8 cellular contexts compared by ENCODE assay signal in genomic region chr12:105083551-105084105, GRCh38. TPM values are rescaled to one million over a fixed set of nuclear protein-coding genes. Genes with fewer than 3 reads are reported as not detected.
A peak's percentile ranks its signal among the peaks of the same experiment; 100 is the strongest.
DNase-seq lines count a peak whose midpoint lies in the region; ATAC-seq and TF ChIP-seq lines count a peak whose summit lies in the region.

No MANE protein-coding gene starts in this region.

- H3K9me3 Mint-ChIP-seq in GM23338, result peaks cover 4% of the 10 kb centered on the region; the same call in 1 of the 3 replicates

- H3K4me3 Mint-ChIP-seq in GM23338, result peak overlapping the region; percentile 87

- H3K27ac ChIP-seq in GM23338 (ENCODE audit: low read depth) (no peak overlapping the region), OCI-LY3 (ENCODE audit: low read length) (no peak overlapping the region)

- DNase-seq in CD1c-positive myeloid dendritic cell (ENCODE audit: extremely low spot score) (peak; percentile 69), GM23338 (ENCODE audit: low spot score) (peak; percentile 37), cerebellar cortex (ENCODE audit: low spot score) (peak; percentile 69), kidney epithelial cell (ENCODE audit: low read depth) (no peak), T-helper 9 cell (no peak)
- DNase-seq in stimulated activated CD8-positive, alpha-beta memory T cell treated with anti-CD3 and anti-CD28 coated beads, Interleukin-4, amount 100 ng/mL, for 48 hours, result peak; percentile 34

- no peaks in the 10 kb centered on the region for H3K9me2 ChIP-seq in GM23338 (ENCODE audit: insufficient read depth)

- H3K4me1 Mint-ChIP-seq in GM23338, result peaks cover 20% of the 10 kb centered on the region

- H3K9ac ChIP-seq in OCI-LY3 (ENCODE audit: low read length), result peak overlapping the region; percentile 66

- peaks cover 7% of the 10 kb centered on the region for H3K27me3 Mint-ChIP-seq in GM23338 (ENCODE audit: insufficient read depth, low read depth, poor library complexity)

- H3K79me2 ChIP-seq in GM23338 (replicated peaks; ENCODE audit: insufficient read depth) (peaks cover 6% of the 10 kb centered on the region; the same call in 1 of the 2 replicates), OCI-LY3 (ENCODE audit: low read length) (no peaks in the 10 kb centered on the region)

- H3K4me3 ChIP-seq in GM23338 (peak overlapping the region; percentile 83), OCI-LY3 (ENCODE audit: low read length) (peak overlapping the region; percentile 77), kidney epithelial cell (ENCODE audit: low read depth, low read length) (peak overlapping the region; percentile 25)

- H3K27me3 ChIP-seq in GM23338 (ENCODE audit: insufficient read depth) (no peaks in the 10 kb centered on the region), OCI-LY3 (ENCODE audit: low read depth, low read length) (peaks cover 2% of the 10 kb centered on the region; the same call in 1 of the 2 replicates), kidney epithelial cell (ENCODE audit: control insufficient read depth, insufficient read depth, low read length) (no peaks in the 10 kb centered on the region)

- peak; percentile 26 for ATAC-seq in GM23338
- ATAC-seq in HG02970 (IDR thresholded peaks at IDR 0.05; ENCODE audit: low FRiP score, unreplicated experiment), result no peak

- peaks cover 5% of the 10 kb centered on the region; the same call in 1 of the 2 replicates for H3F3A ChIP-seq in GM23338 (replicated peaks; ENCODE audit: low read depth)

- H2AFZ ChIP-seq in GM23338 (peak overlapping the region; percentile 96), OCI-LY3 (ENCODE audit: low read depth, low read length) (peak overlapping the region; percentile 28)

- TF ChIP-seq CTCF in GM23338 (conservative IDR thresholded peaks at IDR 0.05; ENCODE audit: low read depth in 2 of 2) (no peak), OCI-LY3 (IDR thresholded peaks at IDR 0.05; ENCODE audit: low read depth, low read length) (no peak), kidney epithelial cell (IDR thresholded peaks at IDR 0.05; ENCODE audit: insufficient read depth, low read length, poor library complexity, severe bottlenecking) (no peak)

- H3K4me2 ChIP-seq in GM23338 (peak overlapping the region; percentile 98), OCI-LY3 (ENCODE audit: low read length) (peak overlapping the region; percentile 76)

- H3K9me3 ChIP-seq in OCI-LY3 (ENCODE audit: insufficient read depth, low read length), result 0 out of 2 replicates have a peak, but pooled peaks cover 3% of the 10 kb centered on the region

- peak overlapping the region; percentile 93 for H3K27ac Mint-ChIP-seq in GM23338

- H4K20me1 ChIP-seq in GM23338 (replicated peaks; ENCODE audit: insufficient read depth) (no peaks in the 10 kb centered on the region), OCI-LY3 (ENCODE audit: insufficient read depth, low read length) (no peaks in the 10 kb centered on the region)

- no peaks in the 10 kb centered on the region for H3K36me3 ChIP-seq in GM23338 (ENCODE audit: insufficient read depth)
- H3K36me3 ChIP-seq in OCI-LY3 (replicated peaks; ENCODE audit: low read depth, low read length), result no peaks in the 10 kb centered on the region
- H3K36me3 ChIP-seq in kidney epithelial cell (ENCODE audit: control insufficient read depth, insufficient read depth, low read length), result no peaks in the 10 kb centered on the region

- H3K36me3 Mint-ChIP-seq in GM23338 (ENCODE audit: low read depth), result no peaks in the 10 kb centered on the region; the same call in 2 of the 3 replicates

- H3K4me1 ChIP-seq in GM23338 (ENCODE audit: insufficient read depth) (peaks cover 15% of the 10 kb centered on the region), OCI-LY3 (ENCODE audit: low read length) (peaks cover 5% of the 10 kb centered on the region; the same call in 1 of the 2 replicates)

TF ChIP-seq in GM23338, 12 proteins besides CTCF, POLR2A, EP300 and RAD21 (continues in another document):
- TF ChIP-seq EZH2phosphoT487 (IDR thresholded peaks at IDR 0.05; ENCODE audit: unreplicated experiment), result no peak
- TF ChIP-seq ZNF331 (CRISPR knock-in tag; IDR thresholded peaks at IDR 0.05; ENCODE audit: low read depth), result no peak
- TF ChIP-seq ETS1 (IDR thresholded peaks at IDR 0.05), result no peak
- TF ChIP-seq ZNF114 (CRISPR knock-in tag; IDR thresholded peaks at IDR 0.05), result no peak
- no peak for TF ChIP-seq EZH2 (IDR thresholded peaks at IDR 0.05; ENCODE audit: low read depth, unreplicated experiment)
- TF ChIP-seq, protein P1, sequence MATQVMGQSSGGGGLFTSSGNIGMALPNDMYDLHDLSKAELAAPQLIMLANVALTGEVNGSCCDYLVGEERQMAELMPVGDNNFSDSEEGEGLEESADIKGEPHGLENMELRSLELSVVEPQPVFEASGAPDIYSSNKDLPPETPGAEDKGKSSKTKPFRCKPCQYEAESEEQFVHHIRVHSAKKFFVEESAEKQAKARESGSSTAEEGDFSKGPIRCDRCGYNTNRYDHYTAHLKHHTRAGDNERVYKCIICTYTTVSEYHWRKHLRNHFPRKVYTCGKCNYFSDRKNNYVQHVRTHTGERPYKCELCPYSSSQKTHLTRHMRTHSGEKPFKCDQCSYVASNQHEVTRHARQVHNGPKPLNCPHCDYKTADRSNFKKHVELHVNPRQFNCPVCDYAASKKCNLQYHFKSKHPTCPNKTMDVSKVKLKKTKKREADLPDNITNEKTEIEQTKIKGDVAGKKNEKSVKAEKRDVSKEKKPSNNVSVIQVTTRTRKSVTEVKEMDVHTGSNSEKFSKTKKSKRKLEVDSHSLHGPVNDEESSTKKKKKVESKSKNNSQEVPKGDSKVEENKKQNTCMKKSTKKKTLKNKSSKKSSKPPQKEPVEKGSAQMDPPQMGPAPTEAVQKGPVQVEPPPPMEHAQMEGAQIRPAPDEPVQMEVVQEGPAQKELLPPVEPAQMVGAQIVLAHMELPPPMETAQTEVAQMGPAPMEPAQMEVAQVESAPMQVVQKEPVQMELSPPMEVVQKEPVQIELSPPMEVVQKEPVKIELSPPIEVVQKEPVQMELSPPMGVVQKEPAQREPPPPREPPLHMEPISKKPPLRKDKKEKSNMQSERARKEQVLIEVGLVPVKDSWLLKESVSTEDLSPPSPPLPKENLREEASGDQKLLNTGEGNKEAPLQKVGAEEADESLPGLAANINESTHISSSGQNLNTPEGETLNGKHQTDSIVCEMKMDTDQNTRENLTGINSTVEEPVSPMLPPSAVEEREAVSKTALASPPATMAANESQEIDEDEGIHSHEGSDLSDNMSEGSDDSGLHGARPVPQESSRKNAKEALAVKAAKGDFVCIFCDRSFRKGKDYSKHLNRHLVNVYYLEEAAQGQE (IDR thresholded peaks at IDR 0.05; ENCODE audit: unreplicated experiment), result no peak
- TF ChIP-seq CREB1 (CRISPR knock-in tag; IDR thresholded peaks at IDR 0.05; ENCODE audit: low read depth), result no peak
- TF ChIP-seq STAT1 (IDR thresholded peaks at IDR 0.05; ENCODE audit: unreplicated experiment), result no peak
- no peak for TF ChIP-seq NANOG (IDR thresholded peaks at IDR 0.05; ENCODE audit: borderline replicate concordance)

RNA-seq across cellular contexts. Expression of gene ALDH1L2, which starts 0.6 kb away (rescaled TPM):
- 3.9 and 9.1 TPM in 2 replicates for total RNA-seq in GM23338 (2014; rRNA removed; shearing (Covaris generic))
- polyA plus RNA-seq in GM23338 (2016; fragmentation: Nextera tagmentation; extraction: Ambion mirVana), result 3.4 and 5.8 TPM in 2 replicates
- total RNA-seq in kidney epithelial cell, result 15.0 and 15.5 TPM in 2 replicates

RNA-seq across cellular contexts. Expression of gene WASHC4, which starts 23.9 kb away (rescaled TPM):
- total RNA-seq in GM23338 (2014; rRNA removed; shearing (Covaris generic)), result 83.0 and 94.9 TPM in 2 replicates
- polyA plus RNA-seq in GM23338 (2016; fragmentation: Nextera tagmentation; extraction: Ambion mirVana), result 75.7 and 83.5 TPM in 2 replicates
- total RNA-seq in kidney epithelial cell, result 60.4 and 61.4 TPM in 2 replicates

Comparison
In these comparisons a context has a peak if more than half of its experiments do, and no peak if none do; other contexts are left out.
1. DNase-seq: peak in CD1c-positive myeloid dendritic cell (single experiment), GM23338 (single experiment), cerebellar cortex (single experiment) and stimulated activated CD8-positive, alpha-beta memory T cell treated with anti-CD3 and anti-CD28 coated beads, Interleukin-4, amount 100 ng/mL, for 48 hours (single experiment); none in kidney epithelial cell (single experiment) and T-helper 9 cell (single experiment).
2. H3K4me3 ChIP-seq: peak in every context shown above with its lines; median percentile 83 in GM23338; 77 in OCI-LY3; 25 in kidney epithelial cell.